8 cellular contexts compared by ENCODE assay signal in genomic region chr6:33298773-33299236, GRCh38. TPM values are rescaled to one million over a fixed set of nuclear protein-coding genes. Genes with fewer than 3 reads are reported as not detected.
DNase-seq lines count a peak whose midpoint lies in the region; ATAC-seq and TF ChIP-seq lines count a peak whose summit lies in the region.

A gene with protein sequence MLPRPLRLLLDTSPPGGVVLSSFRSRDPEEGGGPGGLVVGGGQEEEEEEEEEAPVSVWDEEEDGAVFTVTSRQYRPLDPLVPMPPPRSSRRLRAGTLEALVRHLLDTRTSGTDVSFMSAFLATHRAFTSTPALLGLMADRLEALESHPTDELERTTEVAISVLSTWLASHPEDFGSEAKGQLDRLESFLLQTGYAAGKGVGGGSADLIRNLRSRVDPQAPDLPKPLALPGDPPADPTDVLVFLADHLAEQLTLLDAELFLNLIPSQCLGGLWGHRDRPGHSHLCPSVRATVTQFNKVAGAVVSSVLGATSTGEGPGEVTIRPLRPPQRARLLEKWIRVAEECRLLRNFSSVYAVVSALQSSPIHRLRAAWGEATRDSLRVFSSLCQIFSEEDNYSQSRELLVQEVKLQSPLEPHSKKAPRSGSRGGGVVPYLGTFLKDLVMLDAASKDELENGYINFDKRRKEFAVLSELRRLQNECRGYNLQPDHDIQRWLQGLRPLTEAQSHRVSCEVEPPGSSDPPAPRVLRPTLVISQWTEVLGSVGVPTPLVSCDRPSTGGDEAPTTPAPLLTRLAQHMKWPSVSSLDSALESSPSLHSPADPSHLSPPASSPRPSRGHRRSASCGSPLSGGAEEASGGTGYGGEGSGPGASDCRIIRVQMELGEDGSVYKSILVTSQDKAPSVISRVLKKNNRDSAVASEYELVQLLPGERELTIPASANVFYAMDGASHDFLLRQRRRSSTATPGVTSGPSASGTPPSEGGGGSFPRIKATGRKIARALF (minus strand): TSS chr6:33298942. CDS start chr6:33298610, 332 bp downstream.

- intact Hi-C loops in esophagus muscularis mucosa (cut with DNase I) = no loop called here

- peak; percentile 26 for ATAC-seq in HG02642 (IDR thresholded peaks at IDR 0.05; ENCODE audit: poor library complexity, unreplicated experiment)

- TF ChIP-seq POLR2A in esophagus muscularis mucosa (IDR thresholded peaks at IDR 0.05; ENCODE audit: low read depth) = no peak

- H3K9ac ChIP-seq in mucosa of rectum (ENCODE audit: low read depth in 1 of 2, low read length in 2 of 2) = peak within 1 kb of the TSS; percentile 87 to 89

- TF ChIP-seq EP300 in esophagus muscularis mucosa (IDR thresholded peaks at IDR 0.05) = no peak

- peaks cover 18 to 56% (median 52%) of the 10 kb centered on the region in 4 donors for H3K36me3 ChIP-seq in esophagus muscularis mucosa
- H3K36me3 ChIP-seq in mucosa of rectum (ENCODE audit: control insufficient read depth in 2 of 2, insufficient read depth in 2 of 2, low read length in 2 of 2) = peaks cover 6 to 18% of the 10 kb centered on the region in 2 donors

- TF ChIP-seq CTCF in esophagus muscularis mucosa (IDR thresholded peaks at IDR 0.05) = no peak

- H3K27ac ChIP-seq in esophagus muscularis mucosa (replicated peaks in 1 of 4) (peak within 1 kb of the TSS; percentile 93 to 99 (median 98)), mucosa of rectum (ENCODE audit: low read depth in 2 of 2, low read length in 2 of 2) (peak within 1 kb of the TSS; percentile 94 to 98), temporal lobe (ENCODE audit: low read depth, low read length) (peak within 1 kb of the TSS; percentile 97)

- H3K9me3 ChIP-seq in esophagus muscularis mucosa = no peaks in the 10 kb centered on the region
- no peaks in the 10 kb centered on the region for H3K9me3 ChIP-seq in mucosa of rectum (ENCODE audit: control insufficient read depth in 2 of 2, low read length in 2 of 2)

- H3K4me3 ChIP-seq in esophagus muscularis mucosa = peak within 1 kb of the TSS; percentile 69 to 98 (median 82)
- H3K4me3 ChIP-seq in mucosa of rectum (ENCODE audit: low read length in 2 of 2) = peak within 1 kb of the TSS; percentile 84 to 94

- DNase-seq in NCI-H2081 (lab: John Stamatoyannopoulos, UW) (peak; percentile 62 to 74), NCI-H2081 treated with DMSO at 0.1 percent for 48 hours (lab: John Stamatoyannopoulos, UW) (no peak), NCI-H345 treated with DMSO at 0.1 percent for 48 hours (lab: John Stamatoyannopoulos, UW; ENCODE audit: unreplicated experiment) (peak; percentile 5), esophagus muscularis mucosa (ENCODE audit: extremely low spot score) (peak; percentile 96)
- peak; percentile 59 for DNase-seq in activated CD8-positive, alpha-beta memory T cell treated with anti-CD3 and anti-CD28 coated beads, Interleukin-2, amount 50 U/mL, for 4 hours

- peaks cover 28 to 60% (median 42%) of the 10 kb centered on the region in 4 donors for H3K4me1 ChIP-seq in esophagus muscularis mucosa
- H3K4me1 ChIP-seq in mucosa of rectum (ENCODE audit: control insufficient read depth in 2 of 2, insufficient read depth in 2 of 2, low read length in 2 of 2) = peaks cover 16 to 17% of the 10 kb centered on the region in 2 donors

- H3K27me3 ChIP-seq in esophagus muscularis mucosa = no peaks in the 10 kb centered on the region
- H3K27me3 ChIP-seq in mucosa of rectum (ENCODE audit: control insufficient read depth in 2 of 2, insufficient read depth in 2 of 2, low read length in 2 of 2) = no peaks in the 10 kb centered on the region

- WGBS in esophagus muscularis mucosa = no CpG with 5 or more reads among the region's 34 CpGs

RNA-seq across cellular contexts. Expression of the gene that starts here (rescaled TPM):
- 10 to 100 TPM; 38.2 to 89.3 (median 65.3) TPM for total RNA-seq in esophagus muscularis mucosa
- 19.2 TPM for total RNA-seq in temporal lobe
